ENCODE assay signal across 30 cellular contexts in genomic region chr11:133406493-133406892, GRCh38.
"Had no signal": no experiment of that assay in that cellular context is flagged by ENCODE, and none has a peak within 500 bp of the region (broad histone marks: within the 10 kb centered on the region; RNA-seq: fewer than 3 reads in every experiment).

No MANE protein-coding gene starts in this region.

- DNase-seq: activated B cell treated with CpG ODN at 0.5 μM for 24 hours; activated CD4-positive, alpha-beta memory T cell treated with anti-CD3 and anti-CD28 coated beads for 36 hours; activated CD4-positive, alpha-beta T cell treated with anti-CD3 and anti-CD28 coated beads for 4 hours; activated CD4-positive, alpha-beta T cell treated with anti-CD3 and anti-CD28 coated beads, Interleukin-2, amount 10 ng/mL, durations not matched to agents 24 days and 14 days; activated CD4-positive, alpha-beta T cell treated with anti-CD3 and anti-CD28 coated beads, Interleukin-2, amount 50 U/mL, for 1 hour; activated CD4-positive, alpha-beta T cell treated with anti-CD3 and anti-CD28 coated beads, Interleukin-2, amount 50 U/mL, for 4 hours; activated CD4-positive, CD25-positive, alpha-beta regulatory T cell treated with anti-CD3 and anti-CD28 coated beads, Interleukin-2, amount 50 U/mL, for 72 hours; activated CD8-positive, alpha-beta memory T cell treated with anti-CD3 and anti-CD28 coated beads, Interleukin-2, amount 50 U/mL, for 4 hours; activated CD8-positive, alpha-beta T cell treated with anti-CD3 and anti-CD28 coated beads for 36 hours; activated effector memory CD4-positive, alpha-beta T cell treated with anti-CD3 and anti-CD28 coated beads, Interleukin-2, amount 50 U/mL, for 16 hours; activated gamma-delta T cell treated with Interleukin-2 at 50 U/mL for 16 hours; activated naive CD4-positive, alpha-beta T cell; activated naive CD4-positive, alpha-beta T cell treated with anti-CD3 and anti-CD28 coated beads for 36 hours; activated naive CD4-positive, alpha-beta T cell treated with anti-CD3 and anti-CD28 coated beads, Interleukin-2, amount 50 U/mL, for 16 hours; activated naive CD8-positive, alpha-beta T cell treated with anti-CD3 and anti-CD28 coated beads for 36 hours; activated T-cell treated with anti-CD3 and anti-CD28 coated beads for 4 hours; activated T-cell treated with anti-CD3 and anti-CD28 coated beads, Interleukin-2, amount 50 U/mL, for 1 hour; activated T-cell treated with anti-CD3 and anti-CD28 coated beads, Interleukin-2, amount 50 U/mL, for 4 hours; activated T-cell treated with anti-CD3 and anti-CD28 coated beads, Interleukin-2, amount 50 U/mL, for 72 hours; adrenal gland; amniotic stem cell; aorta; body of pancreas; brain microvascular endothelial cell; central memory CD4-positive, alpha-beta T cell; T-helper 2 cell; T-helper 9 cell had no signal

- H3K9me3 ChIP-seq: adrenal gland, body of pancreas, breast epithelium had no signal

- H3K36me3 ChIP-seq: adrenal gland, brain microvascular endothelial cell, breast epithelium had no signal

- H3K4me3 ChIP-seq: adrenal gland, body of pancreas, breast epithelium had no signal

- H3K4me1 ChIP-seq: adrenal gland, body of pancreas, breast epithelium had no signal

- ATAC-seq: activated CD8-positive, alpha-beta T cell treated with anti-CD3 and anti-CD28 coated beads for 36 hours; activated naive CD4-positive, alpha-beta T cell treated with anti-CD3 and anti-CD28 coated beads, Interleukin-2, amount 50 U/mL, for 72 hours; activated T-cell treated with anti-CD3 and anti-CD28 coated beads, Interleukin-2, amount 50 U/mL, for 4 hours; activated T-cell treated with anti-CD3 and anti-CD28 coated beads, Interleukin-2, amount 50 U/mL, for 72 hours; activated T-helper 17 cell treated with anti-CD3 and anti-CD28 coated beads, Interleukin-2, amount 50 U/mL, for 72 hours; body of pancreas had no signal

- H3K27me3 ChIP-seq: adrenal gland, body of pancreas, brain microvascular endothelial cell, breast epithelium had no signal
